ENCODE assay signal across 11 cellular contexts in the genomic region with DNA sequence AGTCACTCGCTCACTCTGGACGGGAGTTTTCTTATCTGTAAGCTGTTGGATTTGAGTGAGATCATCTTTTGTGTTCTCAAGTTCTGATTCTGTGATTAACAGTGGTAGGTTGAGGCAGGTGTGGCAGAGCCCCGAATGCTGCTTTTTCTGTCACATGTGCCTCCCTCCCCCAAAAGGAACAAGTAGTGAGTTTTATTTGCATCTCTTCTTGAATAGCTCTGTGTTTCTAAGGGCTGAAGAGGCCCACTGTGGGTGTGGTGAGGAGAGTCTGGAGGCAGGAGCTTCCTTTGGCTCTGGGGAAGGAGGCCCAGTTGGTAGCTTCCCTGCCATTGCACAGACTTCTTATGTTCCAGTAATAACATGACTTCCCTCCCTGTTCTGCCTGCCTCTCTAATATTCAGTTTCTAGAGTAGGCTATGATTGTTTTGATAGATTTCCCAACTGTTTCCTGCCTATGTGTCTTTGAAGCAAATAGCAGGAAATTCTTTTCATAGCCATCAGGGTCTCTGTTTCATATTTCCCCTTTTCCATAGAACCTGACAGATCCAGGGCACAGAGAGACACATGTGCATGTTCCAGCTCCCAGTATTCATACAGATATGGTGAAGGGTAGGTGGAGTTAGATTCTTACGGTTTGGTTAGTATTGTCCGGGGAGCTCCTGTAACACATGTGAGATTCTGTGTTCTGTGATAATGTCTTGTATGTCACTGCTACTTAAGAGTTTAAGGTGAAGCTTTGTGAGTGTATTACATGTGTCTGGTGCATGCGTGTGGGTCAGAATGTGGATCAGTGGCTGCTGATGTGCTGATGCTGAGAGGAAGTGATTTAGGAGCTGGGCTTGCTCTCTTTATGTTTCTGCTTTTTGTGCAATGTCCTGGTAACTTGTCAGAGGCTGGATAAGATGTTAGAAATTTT. TPM values are rescaled to one million over a fixed set of nuclear protein-coding genes. Genes with fewer than 3 reads are reported as not detected.
A peak's percentile ranks its signal among the peaks of the same experiment; 100 is the strongest.
DNase-seq lines count a peak whose midpoint lies in the region; ATAC-seq and TF ChIP-seq lines count a peak whose summit lies in the region.
"Had no signal": no experiment of that assay in that cellular context is flagged by ENCODE, and none has a peak within 500 bp of the region (broad histone marks: within the 10 kb centered on the region; RNA-seq: fewer than 3 reads in every experiment).

No MANE protein-coding gene starts in this region.

- no peaks in the 10 kb centered on the region for H3K23me2 ChIP-seq in H9 (ENCODE audit: insufficient read length, low read depth, low read length, poor library complexity, severe bottlenecking)

- H3K4ac ChIP-seq in H9 (ENCODE audit: low read depth, low read length): no peak overlapping the region

- no peak overlapping the region for H2AFZ ChIP-seq in H9 (ENCODE audit: low read length)

- H3K4me3 Mint-ChIP-seq in H9: no peak overlapping the region
- H3K4me3 Mint-ChIP-seq: effector memory CD8-positive, alpha-beta T cell had no signal

- peak overlapping the region; percentile 17 to 74 (median 36); a peak in 3 of 7 replicates for H3K27ac Mint-ChIP-seq in H9
- H3K27ac Mint-ChIP-seq: effector memory CD8-positive, alpha-beta T cell had no signal

- H3K27me3 ChIP-seq in H9 (ENCODE audit: insufficient read depth, low read length): no peaks in the 10 kb centered on the region

- DNase-seq in CD1c-positive myeloid dendritic cell (ENCODE audit: extremely low spot score) (peak; percentile 44), H9 (no peak), amniotic epithelial cell (ENCODE audit: low read depth) (peak; percentile 53), midbrain (lab: John Stamatoyannopoulos, UW) (peak; percentile 8), middle frontal gyrus (ENCODE audit: extremely low spot score, low spot score) (no peak), DMS153 treated with DMSO at 0.1 percent for 48 hours (lab: John Stamatoyannopoulos, UW; ENCODE audit: unreplicated experiment) (no peak), T1000 (lab: John Stamatoyannopoulos, UW) (no peak)
- DNase-seq: effector memory CD8-positive, alpha-beta T cell; tibial artery had no signal

- H2BK15ac ChIP-seq in H9 (ENCODE audit: low read depth, low read length): no peak overlapping the region

- H4K91ac ChIP-seq in H9 (ENCODE audit: insufficient read length, low read depth, low read length): no peak overlapping the region

- H3K56ac ChIP-seq in H9 (ENCODE audit: insufficient read length, low read depth, low read length): no peak overlapping the region

- H4K5ac ChIP-seq in H9 (ENCODE audit: insufficient read length, low read depth, low read length): no peak overlapping the region

- no peak overlapping the region for H3K27ac ChIP-seq in H9 (ENCODE audit: insufficient read length, low read depth, low read length)
- H3K27ac ChIP-seq: tibial artery had no signal

- H2BK5ac ChIP-seq in H9 (ENCODE audit: insufficient read length, low read length): no peak overlapping the region

- H3K18ac ChIP-seq in H9 (ENCODE audit: insufficient read length, low read depth, low read length): no peak overlapping the region

- no peaks in the 10 kb centered on the region for H3K79me2 ChIP-seq in H9 (ENCODE audit: insufficient read depth, low read length)

- no peak overlapping the region for H3K14ac ChIP-seq in H9 (ENCODE audit: insufficient read depth, low read length)

- no peak overlapping the region for H3K4me2 ChIP-seq in H9 (ENCODE audit: insufficient read depth, insufficient read length, low read length)

- H3K4me1 ChIP-seq in H9 (ENCODE audit: insufficient read depth, low read length): peaks cover 14% of the 10 kb centered on the region

- no CpG with 5 or more reads among the region's 6 CpGs for WGBS in H9 (ENCODE audit: extremely low coverage, insufficient read length, low lambda C conversion rate)

- H3K9me3 Mint-ChIP-seq in H9: no peaks in the 10 kb centered on the region
- H3K9me3 Mint-ChIP-seq: effector memory CD8-positive, alpha-beta T cell had no signal

- no peak overlapping the region for H2AK5ac ChIP-seq in H9 (ENCODE audit: insufficient read length, low read length)

- no peak overlapping the region for H3K9ac ChIP-seq in H9 (ENCODE audit: extremely low read depth, insufficient read length, low read length)

- H3K27me3 Mint-ChIP-seq in H9 (ENCODE audit: low read depth): 0 out of 2 replicates have a peak, but pooled peaks cover 2% of the 10 kb centered on the region

- no peak overlapping the region for H2BK120ac ChIP-seq in H9 (ENCODE audit: low read depth, low read length, poor library complexity, severe bottlenecking)

- H3K23ac ChIP-seq in H9 (ENCODE audit: insufficient read length, low read depth, low read length): no peak overlapping the region

- no peak overlapping the region for H3T11ph ChIP-seq in H9 (ENCODE audit: low read length)

- ATAC-seq in HG02798 (IDR thresholded peaks at IDR 0.05; ENCODE audit: poor library complexity, unreplicated experiment): no peak

- H3K4me1 Mint-ChIP-seq in H9: peaks cover 37 to 39% of the 10 kb centered on the region in 2 experiments

- no peaks in the 10 kb centered on the region for H3K79me1 ChIP-seq in H9 (ENCODE audit: insufficient read depth, low read depth, low read length, poor library complexity, severe bottlenecking)

- no peaks in the 10 kb centered on the region for H3K9me3 ChIP-seq in H9 (ENCODE audit: control insufficient read depth, low read depth, low read length)
- H3K9me3 ChIP-seq: tibial artery had no signal

- TF ChIP-seq CTCF in H9 (conservative IDR thresholded peaks at IDR 0.05): no peak

- H2BK12ac ChIP-seq in H9 (ENCODE audit: insufficient read length, low read depth, low read length): no peak overlapping the region

- H2BK20ac ChIP-seq in H9 (ENCODE audit: low read depth, low read length, poor library complexity, severe bottlenecking): no peak overlapping the region

- no peaks in the 10 kb centered on the region for H4K20me1 ChIP-seq in H9 (ENCODE audit: control insufficient read depth, insufficient read depth, insufficient read length)

- no peak overlapping the region for H4K8ac ChIP-seq in H9 (replicated peaks; ENCODE audit: insufficient read length, low read depth, low read length)

- H3K36me3 Mint-ChIP-seq in H9 (ENCODE audit: insufficient read depth in 1 of 3, low read depth in 3 of 3): peaks cover 0 to 3% (median 0%) of the 10 kb centered on the region in 3 experiments; a peak in 1 of 7 replicates

RNA-seq across cellular contexts. Expression of gene CXCL17, which starts 24.0 kb away (rescaled TPM):
- total RNA-seq in H9 (2021): not detected in 2 replicates
- total RNA-seq: Daoy had no signal

RNA-seq across cellular contexts. Expression of gene LIPE, which starts 39.6 kb away (rescaled TPM):
- 5.7 and 6.3 TPM in 2 replicates for total RNA-seq in H9 (2021)

Comparison
In these comparisons a context has a peak if more than half of its experiments do, and no peak if none do; other contexts are left out.
1. DNase-seq: peak in CD1c-positive myeloid dendritic cell (single experiment), amniotic epithelial cell (single experiment) and midbrain (single experiment); none in H9 (single experiment), middle frontal gyrus (single experiment), DMS153 treated with DMSO at 0.1 percent for 48 hours (single experiment) and T1000 (single experiment).